8 cellular contexts compared by ENCODE assay signal in genomic region chr22:23541849-23542281, GRCh38. TPM values are rescaled to one million over a fixed set of nuclear protein-coding genes. Genes with fewer than 3 reads are reported as not detected.
DNase-seq lines count a peak whose midpoint lies in the region; TF ChIP-seq lines count a peak whose summit lies in the region.
"Not testable (repeated sequence)": the region's sequence is repeated elsewhere in the genome, so short reads cannot be mapped to it uniquely, and the experiment has no call there.

No MANE protein-coding gene starts in this region.

- H3K4ac ChIP-seq in mesendoderm (ENCODE audit: low read depth, low read length): not testable (repeated sequence)

- not testable (repeated sequence) for H3K9me3 ChIP-seq in SU-DHL-6 (ENCODE audit: insufficient read depth, low read length); spleen

- not testable (repeated sequence) for H3F3A ChIP-seq in SU-DHL-6 (ENCODE audit: insufficient read depth)

- in situ Hi-C loops in brain microvascular endothelial cell (cut with HindIII; ENCODE audit: low pct_ligation_motif_present, low sequenced_read_pairs): not testable (repeated sequence)

- not testable (repeated sequence) for H4K8ac ChIP-seq in mesendoderm (ENCODE audit: low read depth, low read length)

- intact Hi-C loops in spleen (cut with DNase I; ENCODE audit: low total_unique reads): loop anchor here (5.0 kb wide), 1 partner anchor 305 kb away; no protein-coding TSS in a partner anchor

- DNase-seq in AG09319 (ENCODE audit: extremely low read depth, low read depth); NB4 (ENCODE audit: low read depth); brain microvascular endothelial cell; spleen: not testable (repeated sequence)
- DNase-seq in fibroblast of villous mesenchyme (ENCODE audit: low read depth) (peak; percentile 17), mesendoderm (peak; percentile 57)

- H2AK5ac ChIP-seq in mesendoderm (ENCODE audit: low read length): not testable (repeated sequence)

- H2AFZ ChIP-seq in SU-DHL-6 (ENCODE audit: low read depth, low read length, severe bottlenecking): not testable (repeated sequence)

- not testable (repeated sequence) for H4K5ac ChIP-seq in mesendoderm (ENCODE audit: low read length)

- H3K18ac ChIP-seq in mesendoderm (ENCODE audit: low read length): not testable (repeated sequence)

- H3K4me3 ChIP-seq in NB4 (ENCODE audit: low read depth, low read length); SU-DHL-6 (ENCODE audit: insufficient read depth, low read length, poor library complexity, severe bottlenecking); brain microvascular endothelial cell (ENCODE audit: low read depth, low read length); fibroblast of villous mesenchyme (ENCODE audit: low read depth, low read length); mesendoderm (ENCODE audit: low read length); spleen: not testable (repeated sequence)

- H3K4me1 ChIP-seq in mesendoderm (ENCODE audit: control insufficient read depth, low read depth, low read length): not testable (repeated sequence)
- peaks cover 0 to 28% (median 12%) of the 10 kb centered on the region in 6 donors for H3K4me1 ChIP-seq in spleen

- TF ChIP-seq POLR2A in NB4 (IDR thresholded peaks at IDR 0.05; ENCODE audit: extremely low read depth, insufficient read length); spleen (IDR thresholded peaks at IDR 0.05): not testable (repeated sequence)

- WGBS in mesendoderm (ENCODE audit: extremely low coverage, insufficient coverage, low lambda C conversion rate): no CpG with 5 or more reads among the region's 7 CpGs
- WGBS in spleen, 5 donors: 6 to 12% (median 8%) methylated on average over 7 of the region's 7 CpGs

- H3K36me3 ChIP-seq in SU-DHL-6 (ENCODE audit: low read length); brain microvascular endothelial cell (replicated peaks); mesendoderm (ENCODE audit: control insufficient read depth, insufficient read depth, low read length); spleen: not testable (repeated sequence)

- H3K79me1 ChIP-seq in mesendoderm (ENCODE audit: low read length): not testable (repeated sequence)

- H3K56ac ChIP-seq in mesendoderm (ENCODE audit: low read length): not testable (repeated sequence)

- H2BK5ac ChIP-seq in mesendoderm (ENCODE audit: low read length): not testable (repeated sequence)

- not testable (repeated sequence) for H3K23ac ChIP-seq in mesendoderm (ENCODE audit: low read length)

- TF ChIP-seq CTCF in AG09319 (IDR thresholded peaks at IDR 0.05; ENCODE audit: low read depth, low read length): peak; percentile 52
- TF ChIP-seq CTCF in GM12872 (IDR thresholded peaks at IDR 0.05; ENCODE audit: insufficient read depth, low read depth, low read length): peak; percentile 54
- TF ChIP-seq CTCF in NB4 (IDR thresholded peaks at IDR 0.05; ENCODE audit: low read depth, low read length): peak; percentile 31
- peak; percentile 14 for TF ChIP-seq CTCF in SU-DHL-6 (IDR thresholded peaks at IDR 0.05; ENCODE audit: insufficient read depth, low read length, poor library complexity, severe bottlenecking)
- TF ChIP-seq CTCF in brain microvascular endothelial cell (IDR thresholded peaks at IDR 0.05; ENCODE audit: low read depth, low read length, missing control alignments): peak; percentile 51
- peak; percentile 45 for TF ChIP-seq CTCF in fibroblast of villous mesenchyme (IDR thresholded peaks at IDR 0.05; ENCODE audit: insufficient read depth, low read depth, low read length)
- peak; percentile 25 to 77 (median 62) for TF ChIP-seq CTCF in spleen (IDR thresholded peaks at IDR 0.05 in 8 of 11, conservative IDR thresholded peaks at IDR 0.05 in 3 of 11)

- not testable (repeated sequence) for H3K27me3 ChIP-seq in SU-DHL-6 (ENCODE audit: low read length); brain microvascular endothelial cell (replicated peaks); mesendoderm (ENCODE audit: insufficient read depth, low read length, poor library complexity); spleen (replicated peaks in 1 of 7)

- H3K9me2 ChIP-seq in SU-DHL-6 (replicated peaks; ENCODE audit: insufficient read depth, low read length): not testable (repeated sequence)

- H2BK120ac ChIP-seq in mesendoderm (ENCODE audit: low read depth, low read length): not testable (repeated sequence)

- not testable (repeated sequence) for H4K20me1 ChIP-seq in SU-DHL-6 (ENCODE audit: low read depth, low read length)

- not testable (repeated sequence) for H3K27ac ChIP-seq in SU-DHL-6 (ENCODE audit: low read depth, low read length); brain microvascular endothelial cell; mesendoderm (ENCODE audit: low read depth, low read length); spleen

- not testable (repeated sequence) for H3K79me2 ChIP-seq in SU-DHL-6 (ENCODE audit: insufficient read depth, low read length); mesendoderm (ENCODE audit: control insufficient read depth, insufficient read depth, low read length)

- not testable (repeated sequence) for H3K9ac ChIP-seq in SU-DHL-6 (ENCODE audit: low read length); mesendoderm (ENCODE audit: low read length)

- not testable (repeated sequence) for H3K4me2 ChIP-seq in SU-DHL-6 (ENCODE audit: low read depth, low read length, poor library complexity, severe bottlenecking); mesendoderm (ENCODE audit: low read length)

- H2BK15ac ChIP-seq in mesendoderm (replicated peaks; ENCODE audit: low read depth): not testable (repeated sequence)

RNA-seq across cellular contexts. Expression of gene IGLL1, which starts 38.2 kb away (rescaled TPM):
- total RNA-seq in fibroblast of villous mesenchyme (not detected in 2 replicates), spleen (not detected)
- polyA plus RNA-seq in mesendoderm (2013, experiment 1 of 2): not detected
- not detected for polyA plus RNA-seq in mesendoderm (2013, experiment 2 of 2)
- under 1 TPM in 1 of 3 donors, not detected in 2; 0.26 TPM for polyA plus RNA-seq in spleen
